ENCODE assay signal across 11 cellular contexts in genomic region chr12:104023710-104024109, GRCh38.
"Had no signal": no experiment of that assay in that cellular context is flagged by ENCODE, and none has a peak within 500 bp of the region (broad histone marks: within the 10 kb centered on the region; RNA-seq: fewer than 3 reads in every experiment).

No MANE protein-coding gene starts in this region.

- H3K36me3 ChIP-seq: HAP-1 had no signal

- H3K27ac ChIP-seq: GM23248 had no signal

- H2AFZ ChIP-seq: GM23248, GM23338 had no signal

- FAIRE-seq: H1, H54 had no signal

- DNase-seq: GM23248, GOT3, H7, H9, HCEC 1CT, HFFc6 had no signal

- ATAC-seq: GM23338, HCT116 had no signal

- H3K9me3 ChIP-seq: HAP-1 had no signal

- H3K4me3 ChIP-seq: GM23248, GM23338, HAP-1 had no signal

- H3K4me2 ChIP-seq: GM23338 had no signal

- H3K9ac ChIP-seq: GM23248 had no signal
